In genomic region chr22:17866621-17867020, GRCh38 we compare ENCODE assay signal across 16 cellular contexts.
"Had no signal": no experiment of that assay in that cellular context is flagged by ENCODE, and none has a peak within 500 bp of the region (broad histone marks: within the 10 kb centered on the region; RNA-seq: fewer than 3 reads in every experiment).

No MANE protein-coding gene starts in this region.

- H3K4me1 ChIP-seq: breast epithelium, right lobe of liver had no signal

- H3K4me3 ChIP-seq: breast epithelium, right lobe of liver, spleen had no signal

- ATAC-seq: activated T-cell treated with anti-CD3 and anti-CD28 coated beads, Interleukin-2, amount 50 U/mL, for 4 hours; naive thymus-derived CD4-positive, alpha-beta T cell; T-cell had no signal

- DNase-seq: activated CD4-positive, alpha-beta memory T cell treated with anti-CD3 and anti-CD28 coated beads for 36 hours; activated effector memory CD4-positive, alpha-beta T cell treated with anti-CD3 and anti-CD28 coated beads, Interleukin-2, amount 50 U/mL, for 16 hours; activated T-cell treated with anti-CD3 and anti-CD28 coated beads, Interleukin-2, amount 50 U/mL, for 4 hours; effector CD4-positive, alpha-beta T cell; islet precursor cell; naive thymus-derived CD4-positive, alpha-beta T cell; right lobe of liver; spleen; stimulated activated CD4-positive, alpha-beta T cell treated with anti-CD3 and anti-CD28 coated beads, Interleukin-1b, Interleukin-23, amount 100 ng/mL, for 48 hours; stimulated activated naive B cell treated with anti-CD40 and anti-IgM and Interleukin-4, amounts not matched to agents 10 μg/mL and 1 μg/mL and 100 μg/mL, for 72 hours; T-cell; T1000 had no signal

- H3K27me3 ChIP-seq: breast epithelium, neutrophil, right lobe of liver, spleen had no signal

- H3K9me3 Mint-ChIP-seq: activated CD4-positive, alpha-beta memory T cell treated with anti-CD3 and anti-CD28 coated beads for 36 hours; activated T-cell treated with anti-CD3 and anti-CD28 coated beads, Interleukin-2, amount 50 U/mL, for 4 hours; naive thymus-derived CD4-positive, alpha-beta T cell; stimulated activated naive B cell treated with anti-CD40 and anti-IgM and Interleukin-4, amounts not matched to agents 10 μg/mL and 1 μg/mL and 100 μg/mL, for 72 hours; T-cell had no signal

- H3K27ac Mint-ChIP-seq: activated CD4-positive, alpha-beta memory T cell treated with anti-CD3 and anti-CD28 coated beads for 36 hours; activated naive CD8-positive, alpha-beta T cell; naive thymus-derived CD4-positive, alpha-beta T cell; stimulated activated naive B cell treated with anti-CD40 and anti-IgM and Interleukin-4, amounts not matched to agents 10 μg/mL and 1 μg/mL and 100 μg/mL, for 72 hours; T-cell had no signal

- H3K36me3 ChIP-seq: breast epithelium, neutrophil had no signal

- H3K9me3 ChIP-seq: breast epithelium, neutrophil, right lobe of liver, spleen had no signal

- H3K27ac ChIP-seq: neutrophil, right lobe of liver, VCaP had no signal
